ENCODE assay signal across 10 cellular contexts in genomic region chrX:41350976-41351569, GRCh38. TPM values are rescaled to one million over a fixed set of nuclear protein-coding genes. Genes with fewer than 3 reads are reported as not detected.
DNase-seq lines count a peak whose midpoint lies in the region; ATAC-seq and TF ChIP-seq lines count a peak whose summit lies in the region.
"Had no signal": no experiment of that assay in that cellular context is flagged by ENCODE, and none has a peak within 500 bp of the region (broad histone marks: within the 10 kb centered on the region; RNA-seq: fewer than 3 reads in every experiment).

No MANE protein-coding gene starts in this region.

- H3K4me2 ChIP-seq in GM23338 (no peak overlapping the region), neuronal stem cell (ENCODE audit: insufficient read depth, low read length, poor library complexity, severe bottlenecking) (no peak overlapping the region)

- H3K79me2 ChIP-seq in GM23338 (replicated peaks; ENCODE audit: insufficient read depth), result 0 out of 2 replicates have a peak, but pooled peaks cover 3% of the 10 kb centered on the region

- H3K4me1 ChIP-seq in Caco-2, result no peaks in the 10 kb centered on the region
- H3K4me1 ChIP-seq in GM23338 (ENCODE audit: insufficient read depth), result peaks cover 7% of the 10 kb centered on the region; the same call in 1 of the 2 replicates
- H3K4me1 ChIP-seq in neuronal stem cell (ENCODE audit: control insufficient read depth in 2 of 2, insufficient read depth in 1 of 2, low read depth in 1 of 2, low read length in 2 of 2), result no peaks in the 10 kb centered on the region
- H3K4me1 ChIP-seq: thyroid gland had no signal

- H3K36me3 ChIP-seq in Caco-2 (ENCODE audit: control insufficient read depth, insufficient read depth, low read length) (no peaks in the 10 kb centered on the region; the same call in 1 of the 2 replicates), GM23338 (ENCODE audit: insufficient read depth) (peaks cover 31% of the 10 kb centered on the region), neuronal stem cell (replicated peaks in 1 of 2; ENCODE audit: control insufficient read depth in 2 of 2, insufficient read depth in 2 of 2, low read length in 2 of 2) (peaks cover 0 to 50% of the 10 kb centered on the region in 2 donors)

- no peak overlapping the region for H4K91ac ChIP-seq in neuronal stem cell (ENCODE audit: low read depth, low read length, poor library complexity)

- no peak overlapping the region for H2AK5ac ChIP-seq in neuronal stem cell (ENCODE audit: low read depth, low read length)

- H4K8ac ChIP-seq in neuronal stem cell (ENCODE audit: low read depth, low read length), result no peak overlapping the region

- no CpG with 5 or more reads among the region's 3 CpGs for WGBS in neuronal stem cell (ENCODE audit: extremely low coverage in 2 of 2, insufficient read length in 2 of 2, insufficient replicate concordance in 1 of 2), 2 donors

- no peak overlapping the region for H3K4ac ChIP-seq in neuronal stem cell (ENCODE audit: low read length)

- no peak overlapping the region for H2BK15ac ChIP-seq in neuronal stem cell (ENCODE audit: low read length)

- H3K27me3 Mint-ChIP-seq in Caco-2 (ENCODE audit: insufficient read depth, unreplicated experiment) (no peaks in the 10 kb centered on the region), GM23338 (ENCODE audit: insufficient read depth, low read depth, poor library complexity) (peaks cover 14% of the 10 kb centered on the region)
- H3K27me3 Mint-ChIP-seq in activated T-helper 17 cell treated with anti-CD3 and anti-CD28 coated beads, Interleukin-2, amount 50 U/mL, for 72 hours, result no peaks in the 10 kb centered on the region

- H3K9me3 Mint-ChIP-seq in Caco-2 (ENCODE audit: unreplicated experiment) (no peaks in the 10 kb centered on the region), GM23338 (no peaks in the 10 kb centered on the region; the same call in 2 of the 3 replicates)
- no peaks in the 10 kb centered on the region for H3K9me3 Mint-ChIP-seq in activated T-helper 17 cell treated with anti-CD3 and anti-CD28 coated beads, Interleukin-2, amount 50 U/mL, for 72 hours

- no peak overlapping the region for H2AFZ ChIP-seq in GM23338
- H2AFZ ChIP-seq in neuronal stem cell (ENCODE audit: low read length), result no peak overlapping the region

- H3K27ac Mint-ChIP-seq in Caco-2 (ENCODE audit: unreplicated experiment) (peak overlapping the region; percentile 29), GM23338 (no peak overlapping the region)
- H3K27ac Mint-ChIP-seq in activated T-helper 17 cell treated with anti-CD3 and anti-CD28 coated beads, Interleukin-2, amount 50 U/mL, for 72 hours, result peak overlapping the region; percentile 43

- H4K20me1 ChIP-seq in GM23338 (replicated peaks; ENCODE audit: insufficient read depth), result 0 out of 2 replicates have a peak, but pooled peaks cover 2% of the 10 kb centered on the region

- H3K27me3 ChIP-seq in Caco-2 (replicated peaks; ENCODE audit: control insufficient read depth, insufficient read depth, low read length) (no peaks in the 10 kb centered on the region), GM23338 (ENCODE audit: insufficient read depth) (no peaks in the 10 kb centered on the region), neuronal stem cell (ENCODE audit: control insufficient read depth in 3 of 3, insufficient read depth in 3 of 3, low read depth in 1 of 3, low read length in 3 of 3) (no peaks in the 10 kb centered on the region)
- H3K27me3 ChIP-seq: thyroid gland had no signal

- POLR2A ChIA-PET in Caco-2 (lab: Charles Lee), result no interaction called here
- POLR2A ChIA-PET in HEK293T (lab: Yijun Ruan, JAX), result interaction anchor here (1.5 kb wide), 1 partner anchor 18 kb away, joined by 5 read pairs; the partner anchor contains the start of gene DDX3X

- no TSS peak for BruUV-seq in Caco-2 (replicated peaks; lab: Mats Ljungman, UMichigan)

- H3K9ac ChIP-seq in neuronal stem cell (ENCODE audit: low read depth, low read length, poor library complexity), result no peak overlapping the region

- H3K4me1 Mint-ChIP-seq in Caco-2 (ENCODE audit: low read depth, unreplicated experiment), result no peaks in the 10 kb centered on the region
- H3K4me1 Mint-ChIP-seq in GM23338, result peaks cover 8% of the 10 kb centered on the region
- peaks cover 25% of the 10 kb centered on the region for H3K4me1 Mint-ChIP-seq in activated T-helper 17 cell treated with anti-CD3 and anti-CD28 coated beads, Interleukin-2, amount 50 U/mL, for 72 hours

- intact Hi-C loops in Caco-2 (cut with micrococcal nuclease; ENCODE audit: unreplicated experiment), result loop anchor here (5.0 kb wide), 1 partner anchor 74 kb away; no protein-coding TSS in a partner anchor
- intact Hi-C loops in left colon (cut with DNase I, micrococcal nuclease), result no loop called here

- peaks cover 69% of the 10 kb centered on the region for H3K36me3 Mint-ChIP-seq in Caco-2 (ENCODE audit: insufficient read depth, unreplicated experiment)
- H3K36me3 Mint-ChIP-seq in GM23338 (ENCODE audit: low read depth), result peaks cover 48% of the 10 kb centered on the region
- peaks cover 47% of the 10 kb centered on the region for H3K36me3 Mint-ChIP-seq in activated T-helper 17 cell treated with anti-CD3 and anti-CD28 coated beads, Interleukin-2, amount 50 U/mL, for 72 hours (ENCODE audit: low read depth)

- H3K9me2 ChIP-seq in GM23338 (ENCODE audit: insufficient read depth), result no peaks in the 10 kb centered on the region

- H3K4me3 Mint-ChIP-seq in Caco-2 (ENCODE audit: unreplicated experiment), result no peak overlapping the region
- H3K4me3 Mint-ChIP-seq in GM23338, result no peak overlapping the region
- H3K4me3 Mint-ChIP-seq in activated T-helper 17 cell treated with anti-CD3 and anti-CD28 coated beads, Interleukin-2, amount 50 U/mL, for 72 hours, result peak overlapping the region; percentile 38

- peaks cover 14% of the 10 kb centered on the region; the same call in 1 of the 2 replicates for H3F3A ChIP-seq in GM23338 (replicated peaks; ENCODE audit: low read depth)

- no peak overlapping the region for H3K18ac ChIP-seq in neuronal stem cell (ENCODE audit: low read length)

- no peak overlapping the region for H2BK120ac ChIP-seq in neuronal stem cell (ENCODE audit: low read depth, low read length)

- H3K9me3 ChIP-seq in Caco-2 (no peaks in the 10 kb centered on the region), neuronal stem cell (replicated peaks in 1 of 2; ENCODE audit: control insufficient read depth in 2 of 2, insufficient read depth in 1 of 2, low read depth in 1 of 2, low read length in 2 of 2) (no peaks in the 10 kb centered on the region)
- H3K9me3 ChIP-seq: thyroid gland had no signal

- no peak overlapping the region for H3K23ac ChIP-seq in neuronal stem cell (ENCODE audit: low read depth, low read length, poor library complexity)

- no peak overlapping the region for H3K14ac ChIP-seq in neuronal stem cell (ENCODE audit: low read length)

- peak; percentile 43 for ATAC-seq in GM23338
- peak; percentile 75 for ATAC-seq in activated T-helper 17 cell treated with anti-CD3 and anti-CD28 coated beads, Interleukin-2, amount 50 U/mL, for 72 hours (replicated peaks)
- ATAC-seq in left colon, result peak; percentile 27

- no peak for TF ChIP-seq CTCF in Caco-2 (IDR thresholded peaks at IDR 0.05; ENCODE audit: insufficient read depth in 1 of 2, low read depth in 1 of 2, low read length in 1 of 2, severe bottlenecking in 1 of 2, unreplicated experiment in 1 of 2)
- TF ChIP-seq CTCF in GM23338 (conservative IDR thresholded peaks at IDR 0.05; ENCODE audit: low read depth in 2 of 2), result no peak

- H3K27ac ChIP-seq in GM23338 (ENCODE audit: low read depth), result no peak overlapping the region
- no peak overlapping the region for H3K27ac ChIP-seq in neuronal stem cell (replicated peaks; ENCODE audit: low read length)
- H3K27ac ChIP-seq: thyroid gland had no signal

- H2BK12ac ChIP-seq in neuronal stem cell (ENCODE audit: low read length), result no peak overlapping the region

- CTCF ChIA-PET in Caco-2 (lab: Charles Lee) (no interaction called here), HEK293T (lab: Yijun Ruan, JAX) (no interaction called here)

- H2BK5ac ChIP-seq in neuronal stem cell (ENCODE audit: low read length), result no peak overlapping the region

- DNase-seq in Caco-2 (no peak), GM23338 (ENCODE audit: low spot score) (peak; percentile 18), left colon (no peak), epidermal melanocyte (ENCODE audit: insufficient read length, low spot score) (no peak), HEK293T (ENCODE audit: extremely low spot score) (no peak), neuronal stem cell (ENCODE audit: low spot score) (no peak)
- no peak for DNase-seq in stimulated activated CD4-positive, alpha-beta T cell treated with anti-CD3 and anti-CD28 coated beads, Interleukin-2, amount 100 ng/mL, for 24 hours
- DNase-seq: stimulated activated CD4-positive, alpha-beta T cell treated with anti-CD3 and anti-CD28 coated beads, Interleukin-4, amount 100 ng/mL, for 1 hour had no signal

- H3K4me3 ChIP-seq in Caco-2 (ENCODE audit: low read depth, low read length) (no peak overlapping the region), GM23338 (no peak overlapping the region), neuronal stem cell (ENCODE audit: low read length in 2 of 2) (no peak overlapping the region)
- H3K4me3 ChIP-seq: thyroid gland had no signal

- H3K79me1 ChIP-seq in neuronal stem cell (ENCODE audit: low read depth, low read length), result no peaks in the 10 kb centered on the region

TF ChIP-seq in GM23338, 12 proteins besides CTCF, POLR2A, EP300 and RAD21:
- TF ChIP-seq CREB1 (CRISPR knock-in tag; IDR thresholded peaks at IDR 0.05; ENCODE audit: low read depth) (no peak), POLR2AphosphoS5 (IDR thresholded peaks at IDR 0.05; ENCODE audit: low read depth) (peak; percentile 36; the same call in 1 of the 2 replicates)

TF ChIP-seq in HEK293T, 16 proteins besides CTCF, POLR2A, EP300 and RAD21 (continues in another document):
- TF ChIP-seq SUZ12 (IDR thresholded peaks at IDR 0.05) (no peak), ARNT (IDR thresholded peaks at IDR 0.05) (no peak), LEF1 (IDR thresholded peaks at IDR 0.05; ENCODE audit: borderline replicate concordance) (no peak), ZNF384 (IDR thresholded peaks at IDR 0.05) (no peak), TARDBP (IDR thresholded peaks at IDR 0.05) (no peak), L3MBTL2 (conservative IDR thresholded peaks at IDR 0.05) (no peak), FOXK2 (IDR thresholded peaks at IDR 0.05) (no peak), NFRKB (IDR thresholded peaks at IDR 0.05) (no peak), ELF4 (IDR thresholded peaks at IDR 0.05) (no peak)

RNA-seq across cellular contexts. Expression of gene DDX3X, which starts 17.1 kb away (rescaled TPM):
- total RNA-seq in Caco-2 (2022) (281 and 302 TPM in 2 replicates), left colon (100 to 1,000 TPM; 277 to 302 TPM)
- 239 and 272 TPM in 2 replicates for total RNA-seq in GM23338 (2014; rRNA removed; shearing (Covaris generic))
- 55.6 and 68.1 TPM in 2 replicates for polyA plus RNA-seq in GM23338 (2016; fragmentation: Nextera tagmentation; extraction: Ambion mirVana)
- 100 to 1,000 TPM; 226 to 303 TPM for total RNA-seq in activated T-helper 17 cell treated with anti-CD3 and anti-CD28 coated beads, Interleukin-2, amount 50 U/mL, for 72 hours
- polyA plus RNA-seq in neuronal stem cell (2013, experiment 1 of 2), result 134 TPM
- 134 TPM for polyA plus RNA-seq in neuronal stem cell (2013, experiment 2 of 2)
